Comparison of ENCODE assay signal across 8 cellular contexts in genomic region chr12:56449622-56449984, GRCh38. TPM values are rescaled to one million over a fixed set of nuclear protein-coding genes. Genes with fewer than 3 reads are reported as not detected.
DNase-seq lines count a peak whose midpoint lies in the region; ATAC-seq and TF ChIP-seq lines count a peak whose summit lies in the region.

No MANE protein-coding gene starts in this region.

- H3K27me3 Mint-ChIP-seq in endothelial cell (ENCODE audit: unreplicated experiment) = peaks cover 6% of the 10 kb centered on the region

- H3K27ac Mint-ChIP-seq in endothelial cell (ENCODE audit: unreplicated experiment) = peak overlapping the region; percentile 98

- H3K4me2 ChIP-seq in DND-41 (ENCODE audit: insufficient read depth, low read length) = peak overlapping the region; percentile 66

- POLR2A ChIA-PET in GM10248 (lab: Yijun Ruan, JAX) = interaction anchor here (0.8 kb wide), 1 partner anchor 21 kb away, joined by 3 read pairs; no protein-coding TSS in a partner anchor

- peak overlapping the region; percentile 87 for H3K27ac ChIP-seq in DND-41 (ENCODE audit: low read length)
- peak overlapping the region in 1 of 2 donors; percentile 81 for H3K27ac ChIP-seq in ovary

- peak overlapping the region; percentile 78 for H2AFZ ChIP-seq in DND-41 (ENCODE audit: low read depth, low read length)

- CTCF ChIA-PET in GM10248 (lab: Yijun Ruan, JAX) = interaction anchor here (1.0 to 3.4 kb wide), 8 partner anchors 9 to 260 kb away, joined by 3 to 34 read pairs (median 6); partner anchors contain the start of gene SMARCC2

- ATAC-seq in DND-41 (ENCODE audit: insufficient read depth, low read depth) = no peak
- no peak for ATAC-seq in HG02798 (IDR thresholded peaks at IDR 0.05; ENCODE audit: poor library complexity, unreplicated experiment)
- ATAC-seq in HG03432 (IDR thresholded peaks at IDR 0.05; ENCODE audit: unreplicated experiment) = no peak

- no peak for TF ChIP-seq EP300 in ovary (IDR thresholded peaks at IDR 0.05)

- H3K27me3 ChIP-seq in DND-41 (ENCODE audit: insufficient read depth, low read length, poor library complexity) = no peaks in the 10 kb centered on the region
- no peaks in the 10 kb centered on the region for H3K27me3 ChIP-seq in NT2/D1 (ENCODE audit: insufficient read depth, insufficient read length)
- no peaks in the 10 kb centered on the region for H3K27me3 ChIP-seq in ovary

- peaks cover 39% of the 10 kb centered on the region for H3K79me2 ChIP-seq in DND-41 (ENCODE audit: insufficient read depth, low read length)

- DNase-seq in DND-41 (no peak), NT2/D1 (ENCODE audit: low read depth, low spot score) (no peak), endothelial cell (ENCODE audit: low spot score) (no peak), ovary (no peak), COR-L47 (lab: John Stamatoyannopoulos, UW) (no peak), GM10248 (ENCODE audit: extremely low spot score) (no peak)

- intact Hi-C loops in ovary (cut with DNase I) = loop anchor here in 1 of 4 donors (10.0 kb wide), 1 partner anchor 75 kb away; no protein-coding TSS in a partner anchor

- H3K9ac ChIP-seq in DND-41 (ENCODE audit: low read depth, low read length) (peak overlapping the region; percentile 81), NT2/D1 (ENCODE audit: insufficient read length, low read depth) (peak overlapping the region; percentile 95)

- peaks cover 6% of the 10 kb centered on the region for H3K36me3 Mint-ChIP-seq in endothelial cell (ENCODE audit: low read depth, unreplicated experiment)

- WGBS in ovary, 3 donors = 21 to 32% (median 29%) methylated on average over 5 of the region's 5 CpGs

- H3K4me3 Mint-ChIP-seq in endothelial cell (ENCODE audit: unreplicated experiment) = peak overlapping the region; percentile 92

- H3K4me1 ChIP-seq in DND-41 (ENCODE audit: insufficient read depth, low read length) (peaks cover 26% of the 10 kb centered on the region), NT2/D1 (ENCODE audit: insufficient read depth, insufficient read length) (no peaks in the 10 kb centered on the region), ovary (ENCODE audit: insufficient read depth) (no peaks in the 10 kb centered on the region)

- no peak for TF ChIP-seq POLR2A in ovary (IDR thresholded peaks at IDR 0.05)

- peaks cover 29% of the 10 kb centered on the region for H3K4me1 Mint-ChIP-seq in endothelial cell (ENCODE audit: unreplicated experiment)

- TF ChIP-seq CTCF in DND-41 (IDR thresholded peaks at IDR 0.05; ENCODE audit: borderline replicate concordance, extremely low read depth, low read length, poor library complexity, severe bottlenecking) = no peak
- no peak for TF ChIP-seq CTCF in endothelial cell (IDR thresholded peaks at IDR 0.05; ENCODE audit: unreplicated experiment)
- TF ChIP-seq CTCF in ovary (IDR thresholded peaks at IDR 0.05) = no peak
- no peak for TF ChIP-seq CTCF in GM10248 (IDR thresholded peaks at IDR 0.05; ENCODE audit: control extremely low read depth, extremely low read depth, low read depth, missing control alignments)

- peaks cover 11% of the 10 kb centered on the region; the same call in 1 of the 2 replicates for H3K36me3 ChIP-seq in DND-41 (ENCODE audit: insufficient read depth, low read length)
- peaks cover 16% of the 10 kb centered on the region for H3K36me3 ChIP-seq in NT2/D1 (ENCODE audit: insufficient read depth, insufficient read length, low read length)
- H3K36me3 ChIP-seq in ovary = no peaks in the 10 kb centered on the region

- H3K4me3 ChIP-seq in DND-41 (ENCODE audit: low read depth in 1 of 2, low read length in 2 of 2) = peak overlapping the region; percentile 48 to 63
- H3K4me3 ChIP-seq in NT2/D1 (ENCODE audit: insufficient read length, low read depth) = peak overlapping the region; percentile 70
- H3K4me3 ChIP-seq in ovary = peak overlapping the region; percentile 66

- H3K9me3 ChIP-seq in DND-41 (ENCODE audit: insufficient read depth, low read length, severe bottlenecking) (no peaks in the 10 kb centered on the region), NT2/D1 (ENCODE audit: insufficient read depth, low read length) (peaks cover 4% of the 10 kb centered on the region; the same call in 1 of the 2 replicates), ovary (no peaks in the 10 kb centered on the region)

- no peaks in the 10 kb centered on the region for H3K9me3 Mint-ChIP-seq in endothelial cell (ENCODE audit: unreplicated experiment)

- no peaks in the 10 kb centered on the region for H4K20me1 ChIP-seq in DND-41 (ENCODE audit: insufficient read depth, low read length)

RNA-seq across cellular contexts. Expression of gene TIMELESS, which starts 0.4 kb away (rescaled TPM):
- total RNA-seq in endothelial cell (ENCODE audit: unreplicated experiment) (34.2 TPM), ovary (1 to 10 TPM; 2.1 to 4.5 (median 3.2) TPM)
- polyA plus RNA-seq in ovary = 1 to 10 TPM; 2.9 to 6.4 TPM

RNA-seq across cellular contexts. Expression of gene MIP, which starts 4.9 kb away (rescaled TPM):
- total RNA-seq in endothelial cell (ENCODE audit: unreplicated experiment) (0.10 TPM), ovary (under 1 TPM in 1 of 7 donors, not detected in 6; 0.23 TPM)
- polyA plus RNA-seq in ovary = not detected

RNA-seq across cellular contexts. Expression of gene SPRYD4, which starts 18.8 kb away (rescaled TPM):
- 2.0 TPM for total RNA-seq in endothelial cell (ENCODE audit: unreplicated experiment)
- total RNA-seq in ovary = 1 to 10 TPM; 1.4 to 4.1 (median 3.2) TPM
- polyA plus RNA-seq in ovary = 1 to 10 TPM; 2.0 to 2.7 TPM

RNA-seq across cellular contexts. Expression of gene GLS2, which starts 38.4 kb away (rescaled TPM):
- total RNA-seq in endothelial cell (ENCODE audit: unreplicated experiment) (0.21 TPM), ovary (1 to 10 TPM; 1.2 to 4.4 (median 2.6) TPM)
- under 1 TPM; 0.87 to 0.92 TPM for polyA plus RNA-seq in ovary
